Comparison of ENCODE assay signal across 8 cellular contexts in the genomic region with DNA sequence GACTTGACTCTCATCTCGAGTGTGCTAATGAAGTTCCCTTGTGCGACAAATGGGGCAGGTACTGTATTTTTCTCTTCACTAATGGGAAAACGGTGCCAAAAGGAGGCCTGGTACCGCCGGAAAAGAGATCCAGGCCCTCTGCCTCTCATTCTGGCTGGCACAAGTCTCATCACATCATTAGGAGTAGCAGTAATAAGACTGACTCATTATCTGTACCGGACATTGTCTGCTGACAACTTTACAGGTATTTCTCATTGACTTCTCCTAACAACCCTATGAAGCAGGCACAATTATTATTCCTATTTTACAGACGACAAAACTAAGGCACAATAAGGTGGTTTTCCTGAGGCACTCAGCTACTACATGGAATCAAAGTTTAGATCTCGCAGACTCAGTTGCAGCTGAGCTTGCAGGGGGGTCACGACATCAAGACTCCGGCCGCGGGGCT. TPM values are rescaled to one million over a fixed set of nuclear protein-coding genes. Genes with fewer than 3 reads are reported as not detected.
DNase-seq lines count a peak whose midpoint lies in the region; ATAC-seq and TF ChIP-seq lines count a peak whose summit lies in the region.

No MANE protein-coding gene starts in this region.

- peaks cover 22% of the 10 kb centered on the region for H3K36me3 Mint-ChIP-seq in T-helper 2 cell treated with Interferon-gamma antibody and Interleukin-4, amounts not matched to agents 5 μg/mL and 100 μg/mL, for 36 hours (ENCODE audit: low read depth)
- H3K36me3 Mint-ChIP-seq in neural progenitor cell: peaks cover 3% of the 10 kb centered on the region

- ATAC-seq in HG02884 (IDR thresholded peaks at IDR 0.05; ENCODE audit: unreplicated experiment) (peak; percentile 9), esophagus mucosa (peak; percentile 40), GM21619 (IDR thresholded peaks at IDR 0.05; ENCODE audit: unreplicated experiment) (no peak)

- H3K9me3 Mint-ChIP-seq in T-helper 2 cell treated with Interferon-gamma antibody and Interleukin-4, amounts not matched to agents 5 μg/mL and 100 μg/mL, for 36 hours: no peaks in the 10 kb centered on the region
- no peaks in the 10 kb centered on the region for H3K9me3 Mint-ChIP-seq in neural progenitor cell

- DNase-seq in DMS79 (lab: John Stamatoyannopoulos, UW) (peak; percentile 84), neural progenitor cell (ENCODE audit: low spot score) (peak; percentile 12), CD1c-positive myeloid dendritic cell (ENCODE audit: extremely low spot score) (no peak), GM13976 (ENCODE audit: low spot score) (no peak)
- no peak for DNase-seq in T-helper 2 cell treated with Interferon-gamma antibody and Interleukin-4, amounts not matched to agents 5 μg/mL and 100 μg/mL, for 36 hours (ENCODE audit: low spot score)

- H3K79me2 ChIP-seq in neural progenitor cell (ENCODE audit: low read depth): peaks cover 37% of the 10 kb centered on the region

- no peaks in the 10 kb centered on the region for H3K9me3 ChIP-seq in neural progenitor cell (ENCODE audit: low read depth)

- H3K36me3 ChIP-seq in neural progenitor cell: no peaks in the 10 kb centered on the region

- peaks cover 39% of the 10 kb centered on the region for H3K4me1 Mint-ChIP-seq in T-helper 2 cell treated with Interferon-gamma antibody and Interleukin-4, amounts not matched to agents 5 μg/mL and 100 μg/mL, for 36 hours (ENCODE audit: low read depth)
- peaks cover 50% of the 10 kb centered on the region for H3K4me1 Mint-ChIP-seq in neural progenitor cell

- peaks cover 25% of the 10 kb centered on the region for H3K4me1 ChIP-seq in neural progenitor cell

- H3K9ac ChIP-seq in neural progenitor cell: peak overlapping the region; percentile 52

- no peaks in the 10 kb centered on the region for H3K27me3 Mint-ChIP-seq in T-helper 2 cell treated with Interferon-gamma antibody and Interleukin-4, amounts not matched to agents 5 μg/mL and 100 μg/mL, for 36 hours (ENCODE audit: low read depth)
- peaks cover 10% of the 10 kb centered on the region for H3K27me3 Mint-ChIP-seq in neural progenitor cell (ENCODE audit: insufficient read depth, low read depth)

- peak overlapping the region; percentile 80 for H3K4me3 ChIP-seq in neural progenitor cell

- peak overlapping the region; percentile 83 for H3K4me2 ChIP-seq in neural progenitor cell

- peaks cover 9% of the 10 kb centered on the region for H4K20me1 ChIP-seq in neural progenitor cell (ENCODE audit: low read depth)

- peaks cover 3% of the 10 kb centered on the region for H3F3A ChIP-seq in neural progenitor cell (ENCODE audit: low read depth)

- H3K4me3 Mint-ChIP-seq in T-helper 2 cell treated with Interferon-gamma antibody and Interleukin-4, amounts not matched to agents 5 μg/mL and 100 μg/mL, for 36 hours: peak overlapping the region; percentile 93
- peak overlapping the region; percentile 94 for H3K4me3 Mint-ChIP-seq in neural progenitor cell

- no peak overlapping the region for H3K27ac ChIP-seq in neural progenitor cell

- TF ChIP-seq CTCF in neural progenitor cell (IDR thresholded peaks at IDR 0.05): no peak
- no peak for TF ChIP-seq CTCF in GM13976 (IDR thresholded peaks at IDR 0.05; ENCODE audit: borderline replicate concordance, control extremely low read depth, extremely low read depth, insufficient read depth, missing control alignments)

- H3K27me3 ChIP-seq in neural progenitor cell: peaks cover 32% of the 10 kb centered on the region

- H2AFZ ChIP-seq in neural progenitor cell (replicated peaks): peak overlapping the region; percentile 60

- in situ Hi-C loops in GM13976 (cut with MboI; ENCODE audit: low sequenced_read_pairs, unreplicated experiment): no loop called here

- peak overlapping the region; percentile 80 for H3K27ac Mint-ChIP-seq in T-helper 2 cell treated with Interferon-gamma antibody and Interleukin-4, amounts not matched to agents 5 μg/mL and 100 μg/mL, for 36 hours
- peak overlapping the region; percentile 69 for H3K27ac Mint-ChIP-seq in neural progenitor cell

RNA-seq across cellular contexts. Expression of gene APPL2, which starts 0.7 kb away (rescaled TPM):
- total RNA-seq in esophagus mucosa (27.0 TPM), neural progenitor cell (ENCODE audit: low replicate concordance) (27.7 and 37.5 TPM in 2 replicates)

Comparison
In these comparisons a context has a peak if more than half of its experiments do, and no peak if none do; other contexts are left out.
1. DNase-seq: peak in DMS79 (single experiment) and neural progenitor cell (single experiment); none in T-helper 2 cell treated with Interferon-gamma antibody and Interleukin-4, amounts not matched to agents 5 μg/mL and 100 μg/mL, for 36 hours (single experiment), CD1c-positive myeloid dendritic cell (single experiment) and GM13976 (single experiment).